ENCODE assay signal across 1 cellular context in the genomic region with DNA sequence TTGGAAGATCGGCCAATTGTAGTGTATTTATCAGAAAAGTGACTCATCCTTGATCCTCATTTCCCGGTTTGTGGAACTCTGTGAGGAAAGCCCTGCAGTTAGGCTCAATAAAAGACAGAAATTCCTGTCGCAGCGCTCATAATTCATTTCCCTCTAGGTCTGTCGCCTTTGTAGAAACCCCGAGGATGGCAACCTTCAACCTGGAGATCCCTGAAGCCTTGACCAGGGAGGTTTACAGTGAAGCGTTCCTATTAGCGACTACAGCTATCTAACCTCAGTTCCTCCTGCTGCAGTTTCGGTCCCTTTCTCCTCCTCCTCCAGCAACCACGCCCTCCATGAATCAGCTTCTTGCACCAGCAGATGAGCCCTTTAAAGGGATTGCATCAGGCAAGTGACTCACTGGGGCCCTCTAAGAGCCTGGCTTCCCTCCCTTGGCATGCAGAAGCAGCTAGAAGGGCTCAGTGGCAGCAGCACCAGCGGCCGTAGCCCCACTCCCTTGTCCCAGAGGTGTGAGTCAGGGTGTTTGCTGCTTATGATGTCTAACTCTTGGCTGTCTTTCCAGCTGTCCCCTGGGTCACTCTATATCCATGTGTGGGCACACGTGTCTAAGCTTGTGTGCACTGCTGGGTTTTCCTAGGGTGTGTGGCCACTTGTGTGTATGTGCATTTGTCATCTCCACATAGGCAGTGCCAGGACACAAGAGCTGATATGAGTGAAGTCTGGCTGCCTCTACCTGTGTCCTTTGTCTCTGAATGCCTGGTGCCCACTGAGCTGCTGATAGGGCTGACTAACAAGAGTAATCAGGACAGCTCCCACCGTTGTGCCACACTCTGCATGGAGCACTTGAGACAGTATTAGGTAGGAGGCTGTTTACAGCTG.
A peak's percentile ranks its signal among the peaks of the same experiment; 100 is the strongest.
TF ChIP-seq lines count a peak whose summit lies in the region.

No MANE protein-coding gene starts in this region.

TF ChIP-seq in HepG2, 621 proteins besides CTCF, POLR2A, EP300 and RAD21 (continued from another document and continues in another):
- TF ChIP-seq, protein P1, sequence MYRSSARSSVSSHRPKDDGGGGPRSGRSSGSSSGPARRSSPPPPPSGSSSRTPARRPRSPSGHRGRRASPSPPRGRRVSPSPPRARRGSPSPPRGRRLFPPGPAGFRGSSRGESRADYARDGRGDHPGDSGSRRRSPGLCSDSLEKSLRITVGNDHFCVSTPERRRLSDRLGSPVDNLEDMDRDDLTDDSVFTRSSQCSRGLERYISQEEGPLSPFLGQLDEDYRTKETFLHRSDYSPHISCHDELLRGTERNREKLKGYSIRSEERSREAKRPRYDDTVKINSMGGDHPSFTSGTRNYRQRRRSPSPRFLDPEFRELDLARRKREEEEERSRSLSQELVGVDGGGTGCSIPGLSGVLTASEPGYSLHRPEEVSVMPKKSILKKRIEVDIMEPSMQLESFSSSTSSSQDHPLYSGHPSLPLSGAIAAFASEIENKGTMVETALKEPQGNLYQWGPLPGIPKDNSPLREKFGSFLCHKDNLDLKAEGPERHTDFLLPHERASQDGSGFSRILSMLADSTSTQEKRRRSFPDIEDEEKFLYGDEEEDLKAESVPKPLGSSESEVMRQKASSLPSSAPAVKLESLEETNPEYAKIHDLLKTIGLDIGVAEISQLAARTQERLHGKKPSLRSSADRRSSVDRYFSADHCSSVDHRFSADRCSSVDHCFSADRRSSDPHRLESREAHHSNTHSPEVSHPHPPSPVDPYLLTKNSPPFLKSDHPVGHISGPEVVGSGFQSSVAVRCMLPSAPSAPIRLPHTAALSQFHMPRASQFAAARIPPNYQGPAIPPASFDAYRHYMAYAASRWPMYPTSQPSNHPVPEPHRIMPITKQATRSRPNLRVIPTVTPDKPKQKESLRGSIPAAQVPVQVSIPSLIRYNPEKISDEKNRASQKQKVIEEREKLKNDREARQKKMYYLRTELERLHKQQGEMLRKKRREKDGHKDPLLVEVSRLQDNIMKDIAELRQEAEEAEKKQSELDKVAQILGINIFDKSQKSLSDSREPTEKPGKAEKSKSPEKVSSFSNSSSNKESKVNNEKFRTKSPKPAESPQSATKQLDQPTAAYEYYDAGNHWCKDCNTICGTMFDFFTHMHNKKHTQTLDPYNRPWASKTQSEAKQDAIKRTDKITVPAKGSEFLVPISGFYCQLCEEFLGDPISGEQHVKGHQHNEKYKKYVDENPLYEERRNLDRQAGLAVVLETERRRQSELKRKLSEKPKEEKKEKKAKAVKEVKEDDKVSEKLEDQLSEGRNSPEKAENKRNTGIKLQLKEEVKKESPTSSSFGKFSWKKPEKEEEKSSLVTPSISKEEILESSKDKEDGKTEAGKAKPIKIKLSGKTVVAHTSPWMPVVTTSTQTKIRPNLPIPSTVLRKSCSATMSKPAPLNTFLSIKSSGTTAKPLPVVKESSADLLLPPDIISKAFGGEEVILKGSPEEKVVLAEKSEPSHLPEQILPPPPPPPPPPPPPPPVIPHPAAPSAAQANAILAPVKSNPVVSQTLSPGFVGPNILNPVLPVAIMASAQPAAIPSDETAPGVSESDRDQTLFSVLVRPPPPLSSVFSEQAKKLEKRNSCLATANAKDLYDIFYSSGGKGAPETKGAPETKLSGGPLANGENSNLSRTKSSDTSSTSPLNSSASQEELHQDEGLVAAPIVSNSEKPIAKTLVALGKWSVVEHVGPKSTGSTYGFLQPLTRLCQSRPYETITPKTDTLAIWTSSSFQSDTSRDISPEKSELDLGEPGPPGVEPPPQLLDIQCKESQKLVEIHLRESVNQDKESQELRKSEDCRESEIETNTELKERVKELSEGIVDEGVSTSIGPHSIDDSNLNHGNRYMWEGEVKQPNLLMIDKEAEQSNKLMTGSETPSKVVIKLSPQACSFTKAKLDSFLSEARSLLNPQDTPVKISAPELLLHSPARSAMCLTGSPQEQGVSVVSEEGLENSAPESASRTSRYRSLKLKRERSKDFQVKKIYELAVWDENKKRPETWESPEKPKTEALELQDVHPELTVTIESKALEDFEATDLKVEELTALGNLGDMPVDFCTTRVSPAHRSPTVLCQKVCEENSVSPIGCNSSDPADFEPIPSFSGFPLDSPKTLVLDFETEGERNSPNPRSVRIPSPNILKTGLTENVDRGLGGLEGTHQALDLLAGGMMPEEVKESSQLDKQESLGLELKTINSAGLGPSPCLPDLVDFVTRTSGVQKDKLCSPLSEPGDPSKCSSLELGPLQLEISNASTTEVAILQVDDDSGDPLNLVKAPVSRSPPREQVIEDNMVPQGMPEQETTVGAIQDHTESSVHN (CRISPR knock-in tag; IDR thresholded peaks at IDR 0.05): no peak
- peak; percentile 60; the same call in 1 of the 2 replicates for TF ChIP-seq MEIS1 (CRISPR knock-in tag; IDR thresholded peaks at IDR 0.05; ENCODE audit: borderline replicate concordance)
- 0 out of 2 replicates have a peak, but pooled peaks have one; percentile 53 for TF ChIP-seq ZNF451 (CRISPR knock-in tag; IDR thresholded peaks at IDR 0.05)
- TF ChIP-seq ZNF746 (CRISPR knock-in tag; IDR thresholded peaks at IDR 0.05): no peak
- TF ChIP-seq ZNF484 (CRISPR knock-in tag; IDR thresholded peaks at IDR 0.05; ENCODE audit: borderline replicate concordance, low read depth): no peak
- 0 out of 2 replicates have a peak, but pooled peaks have one; percentile 40 for TF ChIP-seq ZNF570 (CRISPR knock-in tag; IDR thresholded peaks at IDR 0.05; ENCODE audit: borderline replicate concordance)
- TF ChIP-seq BORCS8-MEF2B (CRISPR knock-in tag; IDR thresholded peaks at IDR 0.05): peak; percentile 88
- TF ChIP-seq, protein P2, sequence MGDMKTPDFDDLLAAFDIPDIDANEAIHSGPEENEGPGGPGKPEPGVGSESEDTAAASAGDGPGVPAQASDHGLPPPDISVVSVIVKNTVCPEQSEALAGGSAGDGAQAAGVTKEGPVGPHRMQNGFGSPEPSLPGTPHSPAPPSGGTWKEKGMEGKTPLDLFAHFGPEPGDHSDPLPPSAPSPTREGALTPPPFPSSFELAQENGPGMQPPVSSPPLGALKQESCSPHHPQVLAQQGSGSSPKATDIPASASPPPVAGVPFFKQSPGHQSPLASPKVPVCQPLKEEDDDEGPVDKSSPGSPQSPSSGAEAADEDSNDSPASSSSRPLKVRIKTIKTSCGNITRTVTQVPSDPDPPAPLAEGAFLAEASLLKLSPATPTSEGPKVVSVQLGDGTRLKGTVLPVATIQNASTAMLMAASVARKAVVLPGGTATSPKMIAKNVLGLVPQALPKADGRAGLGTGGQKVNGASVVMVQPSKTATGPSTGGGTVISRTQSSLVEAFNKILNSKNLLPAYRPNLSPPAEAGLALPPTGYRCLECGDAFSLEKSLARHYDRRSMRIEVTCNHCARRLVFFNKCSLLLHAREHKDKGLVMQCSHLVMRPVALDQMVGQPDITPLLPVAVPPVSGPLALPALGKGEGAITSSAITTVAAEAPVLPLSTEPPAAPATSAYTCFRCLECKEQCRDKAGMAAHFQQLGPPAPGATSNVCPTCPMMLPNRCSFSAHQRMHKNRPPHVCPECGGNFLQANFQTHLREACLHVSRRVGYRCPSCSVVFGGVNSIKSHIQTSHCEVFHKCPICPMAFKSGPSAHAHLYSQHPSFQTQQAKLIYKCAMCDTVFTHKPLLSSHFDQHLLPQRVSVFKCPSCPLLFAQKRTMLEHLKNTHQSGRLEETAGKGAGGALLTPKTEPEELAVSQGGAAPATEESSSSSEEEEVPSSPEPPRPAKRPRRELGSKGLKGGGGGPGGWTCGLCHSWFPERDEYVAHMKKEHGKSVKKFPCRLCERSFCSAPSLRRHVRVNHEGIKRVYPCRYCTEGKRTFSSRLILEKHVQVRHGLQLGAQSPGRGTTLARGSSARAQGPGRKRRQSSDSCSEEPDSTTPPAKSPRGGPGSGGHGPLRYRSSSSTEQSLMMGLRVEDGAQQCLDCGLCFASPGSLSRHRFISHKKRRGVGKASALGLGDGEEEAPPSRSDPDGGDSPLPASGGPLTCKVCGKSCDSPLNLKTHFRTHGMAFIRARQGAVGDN (CRISPR knock-in tag; IDR thresholded peaks at IDR 0.05): peak; percentile 85
- no peak for TF ChIP-seq HNRNPLL (IDR thresholded peaks at IDR 0.05; ENCODE audit: low read depth, low read length, poor library complexity, severe bottlenecking)
- TF ChIP-seq ASH2L (IDR thresholded peaks at IDR 0.05; ENCODE audit: insufficient read length, low read depth, low read length): peak; percentile 68
- TF ChIP-seq ZNF12 (CRISPR knock-in tag; IDR thresholded peaks at IDR 0.05): no peak; the same call in 1 of the 2 replicates
- TF ChIP-seq, protein P3, sequence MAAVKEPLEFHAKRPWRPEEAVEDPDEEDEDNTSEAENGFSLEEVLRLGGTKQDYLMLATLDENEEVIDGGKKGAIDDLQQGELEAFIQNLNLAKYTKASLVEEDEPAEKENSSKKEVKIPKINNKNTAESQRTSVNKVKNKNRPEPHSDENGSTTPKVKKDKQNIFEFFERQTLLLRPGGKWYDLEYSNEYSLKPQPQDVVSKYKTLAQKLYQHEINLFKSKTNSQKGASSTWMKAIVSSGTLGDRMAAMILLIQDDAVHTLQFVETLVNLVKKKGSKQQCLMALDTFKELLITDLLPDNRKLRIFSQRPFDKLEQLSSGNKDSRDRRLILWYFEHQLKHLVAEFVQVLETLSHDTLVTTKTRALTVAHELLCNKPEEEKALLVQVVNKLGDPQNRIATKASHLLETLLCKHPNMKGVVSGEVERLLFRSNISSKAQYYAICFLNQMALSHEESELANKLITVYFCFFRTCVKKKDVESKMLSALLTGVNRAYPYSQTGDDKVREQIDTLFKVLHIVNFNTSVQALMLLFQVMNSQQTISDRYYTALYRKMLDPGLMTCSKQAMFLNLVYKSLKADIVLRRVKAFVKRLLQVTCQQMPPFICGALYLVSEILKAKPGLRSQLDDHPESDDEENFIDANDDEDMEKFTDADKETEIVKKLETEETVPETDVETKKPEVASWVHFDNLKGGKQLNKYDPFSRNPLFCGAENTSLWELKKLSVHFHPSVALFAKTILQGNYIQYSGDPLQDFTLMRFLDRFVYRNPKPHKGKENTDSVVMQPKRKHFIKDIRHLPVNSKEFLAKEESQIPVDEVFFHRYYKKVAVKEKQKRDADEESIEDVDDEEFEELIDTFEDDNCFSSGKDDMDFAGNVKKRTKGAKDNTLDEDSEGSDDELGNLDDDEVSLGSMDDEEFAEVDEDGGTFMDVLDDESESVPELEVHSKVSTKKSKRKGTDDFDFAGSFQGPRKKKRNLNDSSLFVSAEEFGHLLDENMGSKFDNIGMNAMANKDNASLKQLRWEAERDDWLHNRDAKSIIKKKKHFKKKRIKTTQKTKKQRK (IDR thresholded peaks at IDR 0.05; ENCODE audit: low read length): no peak
- peak; percentile 52; the same call in 1 of the 2 replicates for TF ChIP-seq MTA1 (CRISPR knock-in tag; IDR thresholded peaks at IDR 0.05; ENCODE audit: borderline replicate concordance)
- TF ChIP-seq, protein P4, sequence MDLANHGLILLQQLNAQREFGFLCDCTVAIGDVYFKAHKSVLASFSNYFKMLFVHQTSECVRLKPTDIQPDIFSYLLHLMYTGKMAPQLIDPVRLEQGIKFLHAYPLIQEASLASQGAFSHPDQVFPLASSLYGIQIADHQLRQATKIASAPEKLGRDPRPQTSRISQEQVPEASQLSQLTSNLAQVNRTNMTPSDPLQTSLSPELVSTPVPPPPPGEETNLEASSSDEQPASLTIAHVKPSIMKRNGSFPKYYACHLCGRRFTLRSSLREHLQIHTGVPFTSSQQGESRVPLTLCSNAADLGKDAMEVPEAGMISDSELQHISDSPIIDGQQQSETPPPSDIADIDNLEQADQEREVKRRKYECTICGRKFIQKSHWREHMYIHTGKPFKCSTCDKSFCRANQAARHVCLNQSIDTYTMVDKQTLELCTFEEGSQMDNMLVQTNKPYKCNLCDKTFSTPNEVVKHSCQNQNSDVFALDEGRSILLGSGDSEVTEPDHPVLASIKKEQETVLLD (CRISPR knock-in tag; IDR thresholded peaks at IDR 0.05; ENCODE audit: low read depth): no peak
- no peak for TF ChIP-seq ZNF766 (CRISPR knock-in tag; IDR thresholded peaks at IDR 0.05; ENCODE audit: borderline replicate concordance)
- peak; percentile 90 for TF ChIP-seq ZNF781 (CRISPR knock-in tag; IDR thresholded peaks at IDR 0.05; ENCODE audit: borderline replicate concordance, not compliant biosample characterization)
- TF ChIP-seq, protein P5, sequence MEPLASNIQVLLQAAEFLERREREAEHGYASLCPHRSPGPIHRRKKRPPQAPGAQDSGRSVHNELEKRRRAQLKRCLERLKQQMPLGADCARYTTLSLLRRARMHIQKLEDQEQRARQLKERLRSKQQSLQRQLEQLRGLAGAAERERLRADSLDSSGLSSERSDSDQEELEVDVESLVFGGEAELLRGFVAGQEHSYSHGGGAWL (CRISPR knock-in tag; IDR thresholded peaks at IDR 0.05): peak; percentile 21; the same call in 1 of the 2 replicates
- TF ChIP-seq ZFYVE20 (CRISPR knock-in tag; IDR thresholded peaks at IDR 0.05; ENCODE audit: borderline replicate concordance, low read depth): no peak
- TF ChIP-seq BRCA1 (CRISPR knock-in tag; IDR thresholded peaks at IDR 0.05): no peak
- no peak for TF ChIP-seq HNRNPUL1 (IDR thresholded peaks at IDR 0.05; ENCODE audit: low read depth, low read length)
- no peak for TF ChIP-seq ZNF530 (CRISPR knock-in tag; IDR thresholded peaks at IDR 0.05; ENCODE audit: low read depth)
- TF ChIP-seq, protein P6, sequence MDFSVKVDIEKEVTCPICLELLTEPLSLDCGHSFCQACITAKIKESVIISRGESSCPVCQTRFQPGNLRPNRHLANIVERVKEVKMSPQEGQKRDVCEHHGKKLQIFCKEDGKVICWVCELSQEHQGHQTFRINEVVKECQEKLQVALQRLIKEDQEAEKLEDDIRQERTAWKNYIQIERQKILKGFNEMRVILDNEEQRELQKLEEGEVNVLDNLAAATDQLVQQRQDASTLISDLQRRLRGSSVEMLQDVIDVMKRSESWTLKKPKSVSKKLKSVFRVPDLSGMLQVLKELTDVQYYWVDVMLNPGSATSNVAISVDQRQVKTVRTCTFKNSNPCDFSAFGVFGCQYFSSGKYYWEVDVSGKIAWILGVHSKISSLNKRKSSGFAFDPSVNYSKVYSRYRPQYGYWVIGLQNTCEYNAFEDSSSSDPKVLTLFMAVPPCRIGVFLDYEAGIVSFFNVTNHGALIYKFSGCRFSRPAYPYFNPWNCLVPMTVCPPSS (IDR thresholded peaks at IDR 0.05): no peak
- TF ChIP-seq SALL1 (CRISPR knock-in tag; IDR thresholded peaks at IDR 0.05): peak; percentile 75
- TF ChIP-seq KLF9 (CRISPR knock-in tag; IDR thresholded peaks at IDR 0.05; ENCODE audit: low read depth): no peak
- TF ChIP-seq RFXAP (CRISPR knock-in tag; IDR thresholded peaks at IDR 0.05; ENCODE audit: borderline replicate concordance): peak; percentile 32; the same call in 1 of the 2 replicates
- TF ChIP-seq, protein P7, sequence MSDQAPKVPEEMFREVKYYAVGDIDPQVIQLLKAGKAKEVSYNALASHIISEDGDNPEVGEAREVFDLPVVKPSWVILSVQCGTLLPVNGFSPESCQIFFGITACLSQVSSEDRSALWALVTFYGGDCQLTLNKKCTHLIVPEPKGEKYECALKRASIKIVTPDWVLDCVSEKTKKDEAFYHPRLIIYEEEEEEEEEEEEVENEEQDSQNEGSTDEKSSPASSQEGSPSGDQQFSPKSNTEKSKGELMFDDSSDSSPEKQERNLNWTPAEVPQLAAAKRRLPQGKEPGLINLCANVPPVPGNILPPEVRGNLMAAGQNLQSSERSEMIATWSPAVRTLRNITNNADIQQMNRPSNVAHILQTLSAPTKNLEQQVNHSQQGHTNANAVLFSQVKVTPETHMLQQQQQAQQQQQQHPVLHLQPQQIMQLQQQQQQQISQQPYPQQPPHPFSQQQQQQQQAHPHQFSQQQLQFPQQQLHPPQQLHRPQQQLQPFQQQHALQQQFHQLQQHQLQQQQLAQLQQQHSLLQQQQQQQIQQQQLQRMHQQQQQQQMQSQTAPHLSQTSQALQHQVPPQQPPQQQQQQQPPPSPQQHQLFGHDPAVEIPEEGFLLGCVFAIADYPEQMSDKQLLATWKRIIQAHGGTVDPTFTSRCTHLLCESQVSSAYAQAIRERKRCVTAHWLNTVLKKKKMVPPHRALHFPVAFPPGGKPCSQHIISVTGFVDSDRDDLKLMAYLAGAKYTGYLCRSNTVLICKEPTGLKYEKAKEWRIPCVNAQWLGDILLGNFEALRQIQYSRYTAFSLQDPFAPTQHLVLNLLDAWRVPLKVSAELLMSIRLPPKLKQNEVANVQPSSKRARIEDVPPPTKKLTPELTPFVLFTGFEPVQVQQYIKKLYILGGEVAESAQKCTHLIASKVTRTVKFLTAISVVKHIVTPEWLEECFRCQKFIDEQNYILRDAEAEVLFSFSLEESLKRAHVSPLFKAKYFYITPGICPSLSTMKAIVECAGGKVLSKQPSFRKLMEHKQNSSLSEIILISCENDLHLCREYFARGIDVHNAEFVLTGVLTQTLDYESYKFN (CRISPR knock-in tag; conservative IDR thresholded peaks at IDR 0.05): peak; percentile 54
